Comparison of ENCODE assay signal across 1 cellular context in the genomic region with DNA sequence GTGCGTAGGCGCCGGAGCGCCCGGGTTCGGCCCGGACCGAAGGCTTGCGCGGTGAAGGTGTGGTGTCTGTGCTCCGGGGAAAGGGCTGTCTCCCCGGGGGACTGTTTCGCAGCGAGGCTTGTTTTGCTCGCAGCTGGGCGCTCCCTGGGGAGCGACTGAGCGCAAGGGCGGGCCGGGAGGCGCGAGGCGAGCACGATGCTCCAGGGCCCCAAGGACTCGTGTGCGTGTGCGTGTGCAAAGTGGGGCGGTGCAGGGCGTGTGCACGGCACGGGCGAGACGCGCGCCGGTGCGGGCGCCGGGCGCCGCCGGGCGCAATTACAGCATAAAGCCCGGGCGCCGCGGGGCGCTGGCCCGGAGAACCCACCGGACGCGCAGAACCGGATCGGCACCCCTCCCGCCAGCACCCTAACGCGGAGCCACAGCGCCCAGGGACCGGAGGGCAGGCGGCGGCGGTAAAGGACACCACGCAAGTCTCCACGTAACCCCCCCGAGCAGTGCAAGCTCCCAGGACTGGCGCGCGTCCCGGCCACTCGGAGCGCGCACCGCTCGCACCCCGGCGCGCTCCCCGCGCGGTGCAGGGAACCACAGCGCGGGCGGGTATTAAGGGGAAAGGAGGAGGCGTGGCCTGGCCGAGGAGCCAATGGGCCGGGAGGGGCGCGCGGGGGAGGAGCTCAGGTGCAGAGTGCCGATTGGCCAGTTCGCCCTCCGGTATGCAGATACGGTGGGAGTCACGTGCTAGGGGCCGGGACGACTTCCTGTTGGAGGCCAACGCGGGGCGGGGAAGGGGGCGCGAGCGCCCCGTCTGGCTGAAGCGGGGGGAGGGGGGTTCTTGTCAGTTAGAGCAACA.
A peak's percentile ranks its signal among the peaks of the same experiment; 100 is the strongest.
TF ChIP-seq lines count a peak whose summit lies in the region.

A gene with protein sequence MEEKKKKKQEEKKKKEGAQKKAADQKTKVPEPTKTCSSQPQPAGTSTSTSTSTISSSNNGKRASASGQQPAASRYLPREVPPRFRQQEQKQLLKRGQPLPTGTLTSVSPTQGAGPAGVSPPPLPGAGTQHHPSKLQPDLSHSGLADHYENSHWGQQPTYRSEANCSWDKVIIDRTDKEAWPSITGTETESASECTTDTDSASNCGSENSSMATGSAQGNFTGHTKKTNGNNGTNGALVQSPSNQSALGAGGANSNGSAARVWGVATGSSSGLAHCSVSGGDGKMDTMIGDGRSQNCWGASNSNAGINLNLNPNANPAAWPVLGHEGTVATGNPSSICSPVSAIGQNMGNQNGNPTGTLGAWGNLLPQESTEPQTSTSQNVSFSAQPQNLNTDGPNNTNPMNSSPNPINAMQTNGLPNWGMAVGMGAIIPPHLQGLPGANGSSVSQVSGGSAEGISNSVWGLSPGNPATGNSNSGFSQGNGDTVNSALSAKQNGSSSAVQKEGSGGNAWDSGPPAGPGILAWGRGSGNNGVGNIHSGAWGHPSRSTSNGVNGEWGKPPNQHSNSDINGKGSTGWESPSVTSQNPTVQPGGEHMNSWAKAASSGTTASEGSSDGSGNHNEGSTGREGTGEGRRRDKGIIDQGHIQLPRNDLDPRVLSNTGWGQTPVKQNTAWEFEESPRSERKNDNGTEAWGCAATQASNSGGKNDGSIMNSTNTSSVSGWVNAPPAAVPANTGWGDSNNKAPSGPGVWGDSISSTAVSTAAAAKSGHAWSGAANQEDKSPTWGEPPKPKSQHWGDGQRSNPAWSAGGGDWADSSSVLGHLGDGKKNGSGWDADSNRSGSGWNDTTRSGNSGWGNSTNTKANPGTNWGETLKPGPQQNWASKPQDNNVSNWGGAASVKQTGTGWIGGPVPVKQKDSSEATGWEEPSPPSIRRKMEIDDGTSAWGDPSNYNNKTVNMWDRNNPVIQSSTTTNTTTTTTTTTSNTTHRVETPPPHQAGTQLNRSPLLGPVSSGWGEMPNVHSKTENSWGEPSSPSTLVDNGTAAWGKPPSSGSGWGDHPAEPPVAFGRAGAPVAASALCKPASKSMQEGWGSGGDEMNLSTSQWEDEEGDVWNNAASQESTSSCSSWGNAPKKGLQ (N-terminal part only) (plus strand): TSS at position 835 of the 847 bp plus-strand sequence. CDS start 45,504 bp downstream, outside the sequence.

TF ChIP-seq in HepG2, 621 proteins besides CTCF, POLR2A, EP300 and RAD21 (continued from another document and continues in another):
- TF ChIP-seq, protein P1, sequence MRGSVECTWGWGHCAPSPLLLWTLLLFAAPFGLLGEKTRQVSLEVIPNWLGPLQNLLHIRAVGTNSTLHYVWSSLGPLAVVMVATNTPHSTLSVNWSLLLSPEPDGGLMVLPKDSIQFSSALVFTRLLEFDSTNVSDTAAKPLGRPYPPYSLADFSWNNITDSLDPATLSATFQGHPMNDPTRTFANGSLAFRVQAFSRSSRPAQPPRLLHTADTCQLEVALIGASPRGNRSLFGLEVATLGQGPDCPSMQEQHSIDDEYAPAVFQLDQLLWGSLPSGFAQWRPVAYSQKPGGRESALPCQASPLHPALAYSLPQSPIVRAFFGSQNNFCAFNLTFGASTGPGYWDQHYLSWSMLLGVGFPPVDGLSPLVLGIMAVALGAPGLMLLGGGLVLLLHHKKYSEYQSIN (CRISPR knock-in tag; IDR thresholded peaks at IDR 0.05; ENCODE audit: borderline replicate concordance) = no peak
- TF ChIP-seq SIN3B (IDR thresholded peaks at IDR 0.05; ENCODE audit: low read length) = no peak
- peak; percentile 70; the same call in 1 of the 2 replicates for TF ChIP-seq ZFP37 (CRISPR knock-in tag; IDR thresholded peaks at IDR 0.05; ENCODE audit: borderline replicate concordance)
- TF ChIP-seq, protein P2, sequence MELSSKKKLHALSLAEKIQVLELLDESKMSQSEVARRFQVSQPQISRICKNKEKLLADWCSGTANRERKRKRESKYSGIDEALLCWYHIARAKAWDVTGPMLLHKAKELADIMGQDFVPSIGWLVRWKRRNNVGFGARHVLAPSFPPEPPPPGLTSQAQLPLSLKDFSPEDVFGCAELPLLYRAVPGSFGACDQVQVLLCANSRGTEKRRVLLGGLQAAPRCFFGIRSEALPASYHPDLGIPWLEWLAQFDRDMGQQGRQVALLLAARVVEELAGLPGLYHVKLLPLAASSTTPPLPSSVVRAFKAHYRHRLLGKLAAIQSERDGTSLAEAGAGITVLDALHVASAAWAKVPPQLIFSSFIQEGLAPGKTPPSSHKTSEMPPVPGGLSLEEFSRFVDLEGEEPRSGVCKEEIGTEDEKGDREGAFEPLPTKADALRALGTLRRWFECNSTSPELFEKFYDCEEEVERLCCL (CRISPR knock-in tag; IDR thresholded peaks at IDR 0.05; ENCODE audit: borderline replicate concordance) = no peak
- TF ChIP-seq ZNF260 (CRISPR knock-in tag; IDR thresholded peaks at IDR 0.05; ENCODE audit: borderline replicate concordance, low read depth) = no peak
- TF ChIP-seq HMGA1 (CRISPR knock-in tag; conservative IDR thresholded peaks at IDR 0.05) = no peak
- TF ChIP-seq ZFP41 (CRISPR knock-in tag; IDR thresholded peaks at IDR 0.05; ENCODE audit: borderline replicate concordance) = no peak
- TF ChIP-seq CHD4 (IDR thresholded peaks at IDR 0.05; ENCODE audit: borderline replicate concordance, low read length) = no peak
- TF ChIP-seq ZNF777 (CRISPR knock-in tag; IDR thresholded peaks at IDR 0.05) = peak; percentile 50
- TF ChIP-seq MXI1 (IDR thresholded peaks at IDR 0.05; ENCODE audit: borderline replicate concordance, low read depth, low read length) = peak; percentile 28; the same call in 2 of the 3 replicates
- TF ChIP-seq, protein P3, sequence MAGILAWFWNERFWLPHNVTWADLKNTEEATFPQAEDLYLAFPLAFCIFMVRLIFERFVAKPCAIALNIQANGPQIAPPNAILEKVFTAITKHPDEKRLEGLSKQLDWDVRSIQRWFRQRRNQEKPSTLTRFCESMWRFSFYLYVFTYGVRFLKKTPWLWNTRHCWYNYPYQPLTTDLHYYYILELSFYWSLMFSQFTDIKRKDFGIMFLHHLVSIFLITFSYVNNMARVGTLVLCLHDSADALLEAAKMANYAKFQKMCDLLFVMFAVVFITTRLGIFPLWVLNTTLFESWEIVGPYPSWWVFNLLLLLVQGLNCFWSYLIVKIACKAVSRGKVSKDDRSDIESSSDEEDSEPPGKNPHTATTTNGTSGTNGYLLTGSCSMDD (CRISPR knock-in tag; IDR thresholded peaks at IDR 0.05) = no peak
- TF ChIP-seq KDM5B (CRISPR knock-in tag; IDR thresholded peaks at IDR 0.05; ENCODE audit: borderline replicate concordance) = peak; percentile 97
- no peak for TF ChIP-seq SMARCC2 (IDR thresholded peaks at IDR 0.05)
- TF ChIP-seq HNRNPK (IDR thresholded peaks at IDR 0.05; ENCODE audit: low read depth, low read length, poor library complexity, severe bottlenecking) = peak; percentile 88
- TF ChIP-seq, protein P4, sequence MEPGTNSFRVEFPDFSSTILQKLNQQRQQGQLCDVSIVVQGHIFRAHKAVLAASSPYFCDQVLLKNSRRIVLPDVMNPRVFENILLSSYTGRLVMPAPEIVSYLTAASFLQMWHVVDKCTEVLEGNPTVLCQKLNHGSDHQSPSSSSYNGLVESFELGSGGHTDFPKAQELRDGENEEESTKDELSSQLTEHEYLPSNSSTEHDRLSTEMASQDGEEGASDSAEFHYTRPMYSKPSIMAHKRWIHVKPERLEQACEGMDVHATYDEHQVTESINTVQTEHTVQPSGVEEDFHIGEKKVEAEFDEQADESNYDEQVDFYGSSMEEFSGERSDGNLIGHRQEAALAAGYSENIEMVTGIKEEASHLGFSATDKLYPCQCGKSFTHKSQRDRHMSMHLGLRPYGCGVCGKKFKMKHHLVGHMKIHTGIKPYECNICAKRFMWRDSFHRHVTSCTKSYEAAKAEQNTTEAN (CRISPR knock-in tag; conservative IDR thresholded peaks at IDR 0.05) = peak; percentile 90
- peak; percentile 86 for TF ChIP-seq MYC (CRISPR knock-in tag; IDR thresholded peaks at IDR 0.05; ENCODE audit: borderline replicate concordance)
- TF ChIP-seq ZNF605 (CRISPR knock-in tag; IDR thresholded peaks at IDR 0.05) = 0 out of 2 replicates have a peak, but pooled peaks have one; percentile 26
- TF ChIP-seq MEIS1 (CRISPR knock-in tag; IDR thresholded peaks at IDR 0.05; ENCODE audit: borderline replicate concordance) = peak; percentile 61; the same call in 1 of the 2 replicates
- TF ChIP-seq ZNF782 (CRISPR knock-in tag; IDR thresholded peaks at IDR 0.05; ENCODE audit: borderline replicate concordance) = peak; percentile 46; the same call in 1 of the 2 replicates
- TF ChIP-seq ZC3H13 (CRISPR knock-in tag; IDR thresholded peaks at IDR 0.05) = peak; percentile 86
- TF ChIP-seq ETV5 (CRISPR knock-in tag; IDR thresholded peaks at IDR 0.05; ENCODE audit: borderline replicate concordance) = peak; percentile 72; the same call in 1 of the 2 replicates
- TF ChIP-seq CCAR2 (optimal IDR thresholded peaks at IDR 0.05; ENCODE audit: low read depth, low read length) = no peak
- peak; percentile 12; the same call in 1 of the 2 replicates for TF ChIP-seq IRF2 (CRISPR knock-in tag; IDR thresholded peaks at IDR 0.05)
- peak; percentile 81 for TF ChIP-seq SP5 (CRISPR knock-in tag; IDR thresholded peaks at IDR 0.05; ENCODE audit: borderline replicate concordance, low read depth)
- TF ChIP-seq, protein P5, sequence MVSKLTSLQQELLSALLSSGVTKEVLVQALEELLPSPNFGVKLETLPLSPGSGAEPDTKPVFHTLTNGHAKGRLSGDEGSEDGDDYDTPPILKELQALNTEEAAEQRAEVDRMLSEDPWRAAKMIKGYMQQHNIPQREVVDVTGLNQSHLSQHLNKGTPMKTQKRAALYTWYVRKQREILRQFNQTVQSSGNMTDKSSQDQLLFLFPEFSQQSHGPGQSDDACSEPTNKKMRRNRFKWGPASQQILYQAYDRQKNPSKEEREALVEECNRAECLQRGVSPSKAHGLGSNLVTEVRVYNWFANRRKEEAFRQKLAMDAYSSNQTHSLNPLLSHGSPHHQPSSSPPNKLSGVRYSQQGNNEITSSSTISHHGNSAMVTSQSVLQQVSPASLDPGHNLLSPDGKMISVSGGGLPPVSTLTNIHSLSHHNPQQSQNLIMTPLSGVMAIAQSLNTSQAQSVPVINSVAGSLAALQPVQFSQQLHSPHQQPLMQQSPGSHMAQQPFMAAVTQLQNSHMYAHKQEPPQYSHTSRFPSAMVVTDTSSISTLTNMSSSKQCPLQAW (CRISPR knock-in tag; IDR thresholded peaks at IDR 0.05) = peak; percentile 60; the same call in 1 of the 2 replicates
- TF ChIP-seq ZNF674 (CRISPR knock-in tag; IDR thresholded peaks at IDR 0.05; ENCODE audit: low read depth) = no peak
- TF ChIP-seq JDP2 (CRISPR knock-in tag; IDR thresholded peaks at IDR 0.05; ENCODE audit: borderline replicate concordance) = no peak; the same call in 1 of the 2 replicates
- peak; percentile 88; the same call in 1 of the 2 replicates for TF ChIP-seq ZFP90 (CRISPR knock-in tag; IDR thresholded peaks at IDR 0.05; ENCODE audit: borderline replicate concordance)
- peak; percentile 63; the same call in 1 of the 2 replicates for TF ChIP-seq ZNF253 (CRISPR knock-in tag; IDR thresholded peaks at IDR 0.05; ENCODE audit: borderline replicate concordance)
- TF ChIP-seq NPAS2 (CRISPR knock-in tag; IDR thresholded peaks at IDR 0.05; ENCODE audit: borderline replicate concordance) = no peak
- TF ChIP-seq, protein P6, sequence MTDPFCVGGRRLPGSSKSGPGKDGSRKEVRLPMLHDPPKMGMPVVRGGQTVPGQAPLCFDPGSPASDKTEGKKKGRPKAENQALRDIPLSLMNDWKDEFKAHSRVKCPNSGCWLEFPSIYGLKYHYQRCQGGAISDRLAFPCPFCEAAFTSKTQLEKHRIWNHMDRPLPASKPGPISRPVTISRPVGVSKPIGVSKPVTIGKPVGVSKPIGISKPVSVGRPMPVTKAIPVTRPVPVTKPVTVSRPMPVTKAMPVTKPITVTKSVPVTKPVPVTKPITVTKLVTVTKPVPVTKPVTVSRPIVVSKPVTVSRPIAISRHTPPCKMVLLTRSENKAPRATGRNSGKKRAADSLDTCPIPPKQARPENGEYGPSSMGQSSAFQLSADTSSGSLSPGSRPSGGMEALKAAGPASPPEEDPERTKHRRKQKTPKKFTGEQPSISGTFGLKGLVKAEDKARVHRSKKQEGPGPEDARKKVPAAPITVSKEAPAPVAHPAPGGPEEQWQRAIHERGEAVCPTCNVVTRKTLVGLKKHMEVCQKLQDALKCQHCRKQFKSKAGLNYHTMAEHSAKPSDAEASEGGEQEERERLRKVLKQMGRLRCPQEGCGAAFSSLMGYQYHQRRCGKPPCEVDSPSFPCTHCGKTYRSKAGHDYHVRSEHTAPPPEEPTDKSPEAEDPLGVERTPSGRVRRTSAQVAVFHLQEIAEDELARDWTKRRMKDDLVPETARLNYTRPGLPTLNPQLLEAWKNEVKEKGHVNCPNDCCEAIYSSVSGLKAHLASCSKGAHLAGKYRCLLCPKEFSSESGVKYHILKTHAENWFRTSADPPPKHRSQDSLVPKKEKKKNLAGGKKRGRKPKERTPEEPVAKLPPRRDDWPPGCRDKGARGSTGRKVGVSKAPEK (CRISPR knock-in tag; IDR thresholded peaks at IDR 0.05; ENCODE audit: borderline replicate concordance) = no peak
- TF ChIP-seq TSC22D2 (CRISPR knock-in tag; IDR thresholded peaks at IDR 0.05; ENCODE audit: borderline replicate concordance) = no peak; the same call in 1 of the 2 replicates
- TF ChIP-seq CEBPG (CRISPR knock-in tag; IDR thresholded peaks at IDR 0.05) = no peak
- TF ChIP-seq, protein P7, sequence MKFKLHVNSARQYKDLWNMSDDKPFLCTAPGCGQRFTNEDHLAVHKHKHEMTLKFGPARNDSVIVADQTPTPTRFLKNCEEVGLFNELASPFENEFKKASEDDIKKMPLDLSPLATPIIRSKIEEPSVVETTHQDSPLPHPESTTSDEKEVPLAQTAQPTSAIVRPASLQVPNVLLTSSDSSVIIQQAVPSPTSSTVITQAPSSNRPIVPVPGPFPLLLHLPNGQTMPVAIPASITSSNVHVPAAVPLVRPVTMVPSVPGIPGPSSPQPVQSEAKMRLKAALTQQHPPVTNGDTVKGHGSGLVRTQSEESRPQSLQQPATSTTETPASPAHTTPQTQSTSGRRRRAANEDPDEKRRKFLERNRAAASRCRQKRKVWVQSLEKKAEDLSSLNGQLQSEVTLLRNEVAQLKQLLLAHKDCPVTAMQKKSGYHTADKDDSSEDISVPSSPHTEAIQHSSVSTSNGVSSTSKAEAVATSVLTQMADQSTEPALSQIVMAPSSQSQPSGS (CRISPR knock-in tag; IDR thresholded peaks at IDR 0.05) = no peak
- TF ChIP-seq CCDC6 (CRISPR knock-in tag; IDR thresholded peaks at IDR 0.05) = peak; percentile 96
- peak; percentile 39; the same call in 1 of the 2 replicates for TF ChIP-seq MXD4 (CRISPR knock-in tag; IDR thresholded peaks at IDR 0.05)
- TF ChIP-seq, protein P8, sequence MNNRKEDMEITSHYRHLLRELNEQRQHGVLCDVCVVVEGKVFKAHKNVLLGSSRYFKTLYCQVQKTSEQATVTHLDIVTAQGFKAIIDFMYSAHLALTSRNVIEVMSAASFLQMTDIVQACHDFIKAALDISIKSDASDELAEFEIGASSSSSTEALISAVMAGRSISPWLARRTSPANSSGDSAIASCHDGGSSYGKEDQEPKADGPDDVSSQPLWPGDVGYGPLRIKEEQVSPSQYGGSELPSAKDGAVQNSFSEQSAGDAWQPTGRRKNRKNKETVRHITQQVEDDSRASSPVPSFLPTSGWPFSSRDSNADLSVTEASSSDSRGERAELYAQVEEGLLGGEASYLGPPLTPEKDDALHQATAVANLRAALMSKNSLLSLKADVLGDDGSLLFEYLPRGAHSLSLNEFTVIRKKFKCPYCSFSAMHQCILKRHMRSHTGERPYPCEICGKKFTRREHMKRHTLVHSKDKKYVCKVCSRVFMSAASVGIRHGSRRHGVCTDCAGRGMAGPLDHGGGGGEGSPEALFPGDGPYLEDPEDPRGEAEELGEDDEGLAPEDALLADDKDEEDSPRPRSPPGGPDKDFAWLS (CRISPR knock-in tag; IDR thresholded peaks at IDR 0.05; ENCODE audit: borderline replicate concordance) = peak; percentile 92; the same call in 1 of the 2 replicates
- TF ChIP-seq, protein P9, sequence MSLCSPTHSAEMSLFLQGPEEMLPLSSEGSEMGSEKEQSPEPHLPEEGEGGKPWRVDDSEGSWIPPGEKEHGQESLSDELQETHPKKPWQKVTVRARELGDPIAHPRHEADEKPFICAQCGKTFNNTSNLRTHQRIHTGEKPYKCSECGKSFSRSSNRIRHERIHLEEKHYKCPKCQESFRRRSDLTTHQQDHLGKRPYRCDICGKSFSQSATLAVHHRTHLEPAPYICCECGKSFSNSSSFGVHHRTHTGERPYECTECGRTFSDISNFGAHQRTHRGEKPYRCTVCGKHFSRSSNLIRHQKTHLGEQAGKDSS (CRISPR knock-in tag; IDR thresholded peaks at IDR 0.05; ENCODE audit: borderline replicate concordance, low read depth) = peak; percentile 88
